1 cellular context compared by ENCODE assay signal in the genomic region with DNA sequence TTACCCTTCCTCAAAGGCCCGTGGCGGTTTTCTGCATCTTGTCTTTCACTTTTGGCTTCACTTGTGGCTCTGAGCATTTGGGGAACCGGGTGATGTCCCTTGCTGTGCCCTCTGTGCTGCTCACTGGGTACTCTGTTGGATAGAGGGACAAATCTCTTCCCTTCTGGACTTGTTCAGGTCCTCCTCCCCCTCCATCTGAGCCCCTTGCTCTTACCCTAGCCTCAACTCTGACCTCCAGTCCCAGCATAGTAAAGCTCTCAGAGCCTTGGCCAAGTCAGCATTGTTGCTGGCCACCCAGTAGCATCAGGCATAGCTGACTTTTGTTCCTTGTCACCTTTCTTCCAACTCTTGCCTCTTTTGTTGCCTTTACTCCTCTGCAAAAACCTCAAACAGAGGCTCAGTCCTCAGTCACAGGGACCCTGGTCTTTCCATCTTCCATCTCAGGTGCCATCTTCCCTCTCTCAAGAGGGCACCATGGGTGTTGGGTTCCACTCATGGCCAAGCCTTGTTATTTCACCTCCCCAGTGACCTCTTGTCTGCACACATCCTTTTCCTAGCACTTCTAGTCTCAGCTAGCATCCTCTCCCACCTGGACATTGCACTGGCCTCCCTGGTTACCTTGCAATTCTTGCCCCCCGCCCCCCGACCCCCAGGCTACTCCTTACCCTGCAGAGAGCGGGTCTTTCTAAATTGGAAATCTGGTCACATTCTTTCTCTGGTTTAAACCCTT.
TF ChIP-seq lines count a peak whose summit lies in the region.

No MANE protein-coding gene starts in this region.

TF ChIP-seq in A549, 52 proteins besides CTCF, POLR2A, EP300 and RAD21 (continued from another document):
- TF ChIP-seq, protein P1, sequence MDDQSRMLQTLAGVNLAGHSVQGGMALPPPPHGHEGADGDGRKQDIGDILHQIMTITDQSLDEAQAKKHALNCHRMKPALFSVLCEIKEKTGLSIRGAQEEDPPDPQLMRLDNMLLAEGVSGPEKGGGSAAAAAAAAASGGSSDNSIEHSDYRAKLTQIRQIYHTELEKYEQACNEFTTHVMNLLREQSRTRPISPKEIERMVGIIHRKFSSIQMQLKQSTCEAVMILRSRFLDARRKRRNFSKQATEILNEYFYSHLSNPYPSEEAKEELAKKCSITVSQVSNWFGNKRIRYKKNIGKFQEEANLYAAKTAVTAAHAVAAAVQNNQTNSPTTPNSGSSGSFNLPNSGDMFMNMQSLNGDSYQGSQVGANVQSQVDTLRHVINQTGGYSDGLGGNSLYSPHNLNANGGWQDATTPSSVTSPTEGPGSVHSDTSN (IDR thresholded peaks at IDR 0.05): no peak
- TF ChIP-seq CHD4 (IDR thresholded peaks at IDR 0.05; ENCODE audit: borderline replicate concordance) (no peak), FOSL2 (IDR thresholded peaks at IDR 0.05) (no peak), FOSL2 (CRISPR knock-in tag; IDR thresholded peaks at IDR 0.05) (no peak), CHD2 (IDR thresholded peaks at IDR 0.05; ENCODE audit: low read length, partially characterized antibody) (no peak), EHF (CRISPR knock-in tag; IDR thresholded peaks at IDR 0.05) (no peak), GATA3 (IDR thresholded peaks at IDR 0.05; ENCODE audit: borderline replicate concordance) (no peak), EHMT2 (IDR thresholded peaks at IDR 0.05; ENCODE audit: low read depth) (no peak), ZC3H11A (IDR thresholded peaks at IDR 0.05) (no peak), NR3C1 (IDR thresholded peaks at IDR 0.05) (no peak), CEBPB (IDR thresholded peaks at IDR 0.05) (no peak), POLR2AphosphoS2 (conservative IDR thresholded peaks at IDR 0.05; ENCODE audit: low read length) (no peak), HEYL (CRISPR knock-in tag; IDR thresholded peaks at IDR 0.05) (no peak), MAZ (IDR thresholded peaks at IDR 0.05; ENCODE audit: borderline replicate concordance, low read depth, low read length) (no peak), ESRRA (IDR thresholded peaks at IDR 0.05; ENCODE audit: borderline replicate concordance, low read length) (no peak)
